In genomic region chr9:23160952-23161469, GRCh38 we compare ENCODE assay signal across 30 cellular contexts.
"Had no signal": no experiment of that assay in that cellular context is flagged by ENCODE, and none has a peak within 500 bp of the region (broad histone marks: within the 10 kb centered on the region; RNA-seq: fewer than 3 reads in every experiment).

No MANE protein-coding gene starts in this region.

- H3K36me3 Mint-ChIP-seq: activated naive CD4-positive, alpha-beta T cell treated with anti-CD3 and anti-CD28 coated beads, Interleukin-2, amount 50 U/mL, for 24 hours; activated naive CD8-positive, alpha-beta T cell treated with anti-CD3 and anti-CD28 coated beads for 36 hours; brain had no signal

- H3K27me3 Mint-ChIP-seq: activated B cell treated with CpG ODN at 0.5 μM for 24 hours; activated CD8-positive, alpha-beta T cell treated with anti-CD3 and anti-CD28 coated beads for 36 hours; activated naive CD4-positive, alpha-beta T cell treated with anti-CD3 and anti-CD28 coated beads, Interleukin-2, amount 50 U/mL, for 24 hours; activated naive CD8-positive, alpha-beta T cell treated with anti-CD3 and anti-CD28 coated beads for 36 hours; activated naive CD8-positive, alpha-beta T cell treated with anti-CD3 and anti-CD28 coated beads, Interleukin-2, amount 50 U/mL, for 24 hours; activated T-helper 17 cell treated with anti-CD3 and anti-CD28 coated beads, Interleukin-2, amount 50 U/mL, for 72 hours; central memory CD8-positive, alpha-beta T cell; dendritic cell treated with granulocyte-macrophage colony-stimulating factor and Interleukin-4, amounts not matched to agents 40 ng/mL and 50 ng/mL, for 4 days; T-helper 17 cell had no signal

- H3K27ac Mint-ChIP-seq: activated B cell treated with CpG ODN at 0.5 μM for 24 hours; activated CD8-positive, alpha-beta T cell treated with anti-CD3 and anti-CD28 coated beads for 36 hours; activated naive CD4-positive, alpha-beta T cell treated with anti-CD3 and anti-CD28 coated beads, Interleukin-2, amount 50 U/mL, for 24 hours; activated naive CD8-positive, alpha-beta T cell treated with anti-CD3 and anti-CD28 coated beads for 36 hours; activated naive CD8-positive, alpha-beta T cell treated with anti-CD3 and anti-CD28 coated beads, Interleukin-2, amount 50 U/mL, for 24 hours; activated T-helper 17 cell treated with anti-CD3 and anti-CD28 coated beads, Interleukin-2, amount 50 U/mL, for 72 hours; brain; dendritic cell treated with granulocyte-macrophage colony-stimulating factor and Interleukin-4, amounts not matched to agents 40 ng/mL and 50 ng/mL, for 4 days; endodermal cell; T-helper 17 cell; T-helper 2 cell treated with Interferon-gamma antibody and Interleukin-4, amounts not matched to agents 5 μg/mL and 100 μg/mL, for 36 hours had no signal

- H3K4me3 Mint-ChIP-seq: activated B cell treated with CpG ODN at 0.5 μM for 24 hours; activated CD8-positive, alpha-beta T cell treated with anti-CD3 and anti-CD28 coated beads for 36 hours; activated naive CD4-positive, alpha-beta T cell treated with anti-CD3 and anti-CD28 coated beads, Interleukin-2, amount 50 U/mL, for 24 hours; activated naive CD8-positive, alpha-beta T cell treated with anti-CD3 and anti-CD28 coated beads for 36 hours; activated naive CD8-positive, alpha-beta T cell treated with anti-CD3 and anti-CD28 coated beads, Interleukin-2, amount 50 U/mL, for 24 hours; activated T-cell treated with anti-CD3 and anti-CD28 coated beads, Interleukin-2, amount 50 U/mL, for 4 hours; activated T-helper 17 cell treated with anti-CD3 and anti-CD28 coated beads, Interleukin-2, amount 50 U/mL, for 72 hours; brain; central memory CD8-positive, alpha-beta T cell; dendritic cell treated with granulocyte-macrophage colony-stimulating factor and Interleukin-4, amounts not matched to agents 40 ng/mL and 50 ng/mL, for 4 days; endodermal cell; T-helper 17 cell; T-helper 2 cell treated with Interferon-gamma antibody and Interleukin-4, amounts not matched to agents 5 μg/mL and 100 μg/mL, for 36 hours had no signal

- DNase-seq: activated B cell treated with CpG ODN at 0.5 μM for 24 hours; activated CD4-positive, alpha-beta T cell treated with anti-CD3 and anti-CD28 coated beads for 48 hours; activated CD4-positive, alpha-beta T cell treated with anti-CD3 and anti-CD28 coated beads, Interleukin-2, amount 50 U/mL, for 1 hour; activated CD4-positive, alpha-beta T cell treated with anti-CD3 and anti-CD28 coated beads, Interleukin-2, amount 50 U/mL, for 48 hours; activated CD8-positive, alpha-beta memory T cell treated with anti-CD3 and anti-CD28 coated beads for 24 hours; activated CD8-positive, alpha-beta T cell treated with anti-CD3 and anti-CD28 coated beads for 36 hours; activated effector memory CD4-positive, alpha-beta T cell treated with Interleukin-2 at 50 U/mL for 16 hours; activated gamma-delta T cell treated with Interleukin-2 at 50 U/mL for 16 hours; activated naive CD4-positive, alpha-beta T cell treated with Interleukin-2 at 50 U/mL for 16 hours; activated naive CD8-positive, alpha-beta T cell treated with anti-CD3 and anti-CD28 coated beads for 36 hours; activated naive CD8-positive, alpha-beta T cell treated with anti-CD3 and anti-CD28 coated beads, Interleukin-2, amount 50 U/mL, for 24 hours; activated T-cell treated with anti-CD3 and anti-CD28 coated beads, Interleukin-2, amount 50 U/mL, for 4 hours; adrenal gland; amygdala; dorsolateral prefrontal cortex; effector memory CD4-positive, alpha-beta T cell; endodermal cell; foreskin fibroblast; T-helper 1 cell; T-helper 17 cell; T1000; WERI-Rb-1 had no signal

- H3K9me3 Mint-ChIP-seq: endodermal cell had no signal

- H3K4me1 Mint-ChIP-seq: activated B cell treated with CpG ODN at 0.5 μM for 24 hours; activated naive CD4-positive, alpha-beta T cell treated with anti-CD3 and anti-CD28 coated beads, Interleukin-2, amount 50 U/mL, for 24 hours; activated naive CD8-positive, alpha-beta T cell treated with anti-CD3 and anti-CD28 coated beads for 36 hours; activated naive CD8-positive, alpha-beta T cell treated with anti-CD3 and anti-CD28 coated beads, Interleukin-2, amount 50 U/mL, for 24 hours; activated T-helper 17 cell treated with anti-CD3 and anti-CD28 coated beads, Interleukin-2, amount 50 U/mL, for 72 hours; brain; central memory CD8-positive, alpha-beta T cell; T-helper 17 cell had no signal

- ATAC-seq: activated CD4-positive, CD25-positive, alpha-beta regulatory T cell treated with anti-CD3 and anti-CD28 coated beads, Interleukin-2, amount 50 U/mL, for 24 hours; activated CD8-positive, alpha-beta T cell treated with anti-CD3 and anti-CD28 coated beads for 36 hours; activated naive CD8-positive, alpha-beta T cell treated with anti-CD3 and anti-CD28 coated beads, Interleukin-2, amount 50 U/mL, for 24 hours; activated T-cell treated with anti-CD3 and anti-CD28 coated beads, Interleukin-2, amount 50 U/mL, for 4 hours; activated T-helper 17 cell treated with anti-CD3 and anti-CD28 coated beads, Interleukin-2, amount 50 U/mL, for 72 hours; esophagus mucosa; T-helper 17 cell had no signal
